ENCODE assay signal across 14 cellular contexts in the genomic region with DNA sequence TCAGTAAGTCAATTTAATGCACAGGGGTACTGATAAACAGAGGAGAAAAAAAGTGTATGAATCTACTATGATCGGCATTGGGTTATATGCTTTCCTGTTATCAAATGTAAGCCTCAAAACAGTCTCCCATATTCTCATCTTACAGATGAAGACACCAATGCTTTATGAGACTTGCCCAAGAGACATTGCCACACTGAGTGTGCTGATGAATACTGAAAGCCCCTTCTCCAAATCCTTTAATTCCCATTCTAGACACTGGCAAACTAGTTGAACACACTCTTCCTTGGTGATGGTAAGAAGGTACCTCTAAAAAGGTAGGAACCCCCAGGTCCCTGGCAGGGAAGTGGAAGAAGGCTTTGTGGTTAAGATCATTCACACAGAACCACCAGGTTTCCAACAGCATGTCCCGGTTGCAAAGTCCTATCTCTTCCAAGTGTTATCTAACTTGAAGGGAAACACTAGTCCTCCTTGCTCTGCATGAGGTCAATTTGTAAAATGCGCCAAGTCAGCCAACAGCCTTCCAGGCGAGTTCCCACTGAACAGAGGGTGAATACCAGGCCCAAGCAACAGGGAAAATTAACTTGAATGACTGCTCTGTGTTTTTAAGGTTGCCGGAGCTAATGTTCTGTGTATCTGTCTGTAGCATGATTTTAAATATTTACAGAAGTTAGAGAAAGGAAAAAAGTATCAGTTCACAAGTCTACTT. TPM values are rescaled to one million over a fixed set of nuclear protein-coding genes. Genes with fewer than 3 reads are reported as not detected.
DNase-seq lines count a peak whose midpoint lies in the region; ATAC-seq and TF ChIP-seq lines count a peak whose summit lies in the region.
"Had no signal": no experiment of that assay in that cellular context is flagged by ENCODE, and none has a peak within 500 bp of the region (broad histone marks: within the 10 kb centered on the region; RNA-seq: fewer than 3 reads in every experiment).

No MANE protein-coding gene starts in this region.

- no peak overlapping the region for H3K27ac Mint-ChIP-seq in activated CD4-positive, alpha-beta T cell treated with anti-CD3 and anti-CD28 coated beads for 36 hours

- H3K9me3 ChIP-seq in HEK293 (ENCODE audit: control insufficient read depth, insufficient read depth, low read depth, low read length) = no peaks in the 10 kb centered on the region
- H3K9me3 ChIP-seq in hepatocyte (ENCODE audit: low read depth) = no peaks in the 10 kb centered on the region
- no peaks in the 10 kb centered on the region for H3K9me3 ChIP-seq in skeletal muscle tissue (ENCODE audit: control insufficient read depth in 3 of 3, low read length in 3 of 3)
- H3K9me3 ChIP-seq: adrenal gland, vagina had no signal

- POLR2A ChIA-PET in HEK293 (lab: Yijun Ruan, JAX) = no interaction called here
- POLR2A ChIA-PET in activated CD4-positive, alpha-beta T cell treated with anti-CD3 and anti-CD28 coated beads for 36 hours (lab: Charles Lee) = no interaction called here

- no peaks in the 10 kb centered on the region for H3K9me3 Mint-ChIP-seq in activated CD4-positive, alpha-beta T cell treated with anti-CD3 and anti-CD28 coated beads for 36 hours (ENCODE audit: low read depth)
- H3K9me3 Mint-ChIP-seq: naive thymus-derived CD8-positive, alpha-beta T cell had no signal

- H3K36me3 ChIP-seq in HEK293 (ENCODE audit: control insufficient read depth in 2 of 2, insufficient read depth in 1 of 2, low read length in 2 of 2) (peaks cover 0 to 11% of the 10 kb centered on the region in 2 experiments; a peak in 1 of 3 replicates), brain microvascular endothelial cell (replicated peaks) (peaks cover 5% of the 10 kb centered on the region), hepatocyte (replicated peaks; ENCODE audit: insufficient read depth, low read depth) (no peaks in the 10 kb centered on the region), skeletal muscle tissue (ENCODE audit: control insufficient read depth in 3 of 3, insufficient read depth in 3 of 3, low read length in 3 of 3) (peaks cover 5 to 11% (median 10%) of the 10 kb centered on the region in 3 donors)
- H3K36me3 ChIP-seq: adrenal gland had no signal

- no peaks in the 10 kb centered on the region for H3K9me2 ChIP-seq in hepatocyte (replicated peaks; ENCODE audit: insufficient read depth)

- peaks cover 22% of the 10 kb centered on the region for H3K4me1 Mint-ChIP-seq in activated CD4-positive, alpha-beta T cell treated with anti-CD3 and anti-CD28 coated beads for 36 hours

- intact Hi-C loops in activated CD4-positive, alpha-beta T cell treated with anti-CD3 and anti-CD28 coated beads for 36 hours (cut with DNase I, micrococcal nuclease) = loop anchor here in 1 of 2 experiments (10.0 kb wide), 1 partner anchor 536 kb away; a partner anchor contains a TSS

- CTCF ChIA-PET in HEK293 (lab: Yijun Ruan, JAX) = interaction anchor here (1.3 kb wide), 1 partner anchor 53 kb away, joined by 3 read pairs; no protein-coding TSS in a partner anchor
- CTCF ChIA-PET in activated CD4-positive, alpha-beta T cell treated with anti-CD3 and anti-CD28 coated beads for 36 hours (lab: Charles Lee) = interaction anchor here (1.2 kb wide), 2 partner anchors 9 to 20 kb away, joined by 4 read pairs; no protein-coding TSS in a partner anchor

- peaks cover 17% of the 10 kb centered on the region for H3K36me3 Mint-ChIP-seq in activated CD4-positive, alpha-beta T cell treated with anti-CD3 and anti-CD28 coated beads for 36 hours (ENCODE audit: low read depth)
- H3K36me3 Mint-ChIP-seq: naive thymus-derived CD8-positive, alpha-beta T cell had no signal

- ATAC-seq in activated CD4-positive, alpha-beta T cell treated with anti-CD3 and anti-CD28 coated beads for 36 hours = no peak
- ATAC-seq in HG03139 (IDR thresholded peaks at IDR 0.05; ENCODE audit: unreplicated experiment) (no peak), GM18505 (IDR thresholded peaks at IDR 0.05; ENCODE audit: unreplicated experiment) (no peak)
- ATAC-seq: naive thymus-derived CD8-positive, alpha-beta T cell had no signal

- no peaks in the 10 kb centered on the region for H3K27me3 Mint-ChIP-seq in activated CD4-positive, alpha-beta T cell treated with anti-CD3 and anti-CD28 coated beads for 36 hours

- H3K27ac ChIP-seq in HEK293 (ENCODE audit: extremely low read depth, low read depth, low read length) (peak overlapping the region; percentile 20; the same call in 1 of the 2 replicates), brain microvascular endothelial cell (peak overlapping the region; percentile 75), hepatocyte (peak overlapping the region; percentile 59), skeletal muscle tissue (ENCODE audit: low read depth, low read length) (peak overlapping the region; percentile 76)
- H3K27ac ChIP-seq: vagina had no signal

- H2AFZ ChIP-seq in hepatocyte = no peak overlapping the region

- peak; percentile 51 for DNase-seq in brain microvascular endothelial cell
- DNase-seq in hepatocyte (ENCODE audit: low spot score) = peak; percentile 41
- no peak for DNase-seq in activated CD4-positive, alpha-beta T cell treated with anti-CD3 and anti-CD28 coated beads for 36 hours
- no peak for DNase-seq in LoVo (ENCODE audit: low spot score)
- DNase-seq: activated CD4-positive, alpha-beta T cell treated with anti-CD3 and anti-CD28 coated beads, Interleukin-2, amount 50 U/mL, for 1 hour; DMS79 treated with DMSO at 0.1 percent for 48 hours; naive thymus-derived CD8-positive, alpha-beta T cell; NCI-H1930 had no signal

- peak overlapping the region; percentile 41 to 63 (median 42) for H3K9ac ChIP-seq in skeletal muscle tissue (ENCODE audit: low read depth in 1 of 3, low read length in 3 of 3)

- no peaks in the 10 kb centered on the region for H4K20me1 ChIP-seq in hepatocyte (ENCODE audit: insufficient read depth, poor library complexity, severe bottlenecking)

- no peak overlapping the region for H3K4me3 Mint-ChIP-seq in activated CD4-positive, alpha-beta T cell treated with anti-CD3 and anti-CD28 coated beads for 36 hours
- H3K4me3 Mint-ChIP-seq: naive thymus-derived CD8-positive, alpha-beta T cell had no signal

- H3K4me2 ChIP-seq in hepatocyte = peak overlapping the region; percentile 96

- H3K4me3 ChIP-seq in HEK293 (ENCODE audit: low read depth, low read length) = no peak overlapping the region
- H3K4me3 ChIP-seq in brain microvascular endothelial cell (ENCODE audit: low read depth, low read length) = no peak overlapping the region
- no peak overlapping the region for H3K4me3 ChIP-seq in hepatocyte
- peak overlapping the region in 1 of 3 donors; percentile 10 for H3K4me3 ChIP-seq in skeletal muscle tissue (ENCODE audit: low read length in 3 of 3)
- H3K4me3 ChIP-seq: adrenal gland, vagina had no signal

- TF ChIP-seq CTCF in HEK293 (tag by site-specific recombination; IDR thresholded peaks at IDR 0.05) (no peak), brain microvascular endothelial cell (IDR thresholded peaks at IDR 0.05; ENCODE audit: low read depth, low read length, missing control alignments) (no peak), hepatocyte (IDR thresholded peaks at IDR 0.05; ENCODE audit: poor library complexity) (no peak)

- in situ Hi-C loops in brain microvascular endothelial cell (cut with HindIII; ENCODE audit: low pct_ligation_motif_present, low sequenced_read_pairs) = no loop called here

- H3K4me1 ChIP-seq in HEK293 (ENCODE audit: control insufficient read depth, insufficient read depth, low read length) (peaks cover 8% of the 10 kb centered on the region), hepatocyte (ENCODE audit: insufficient read depth) (no peaks in the 10 kb centered on the region), skeletal muscle tissue (ENCODE audit: control insufficient read depth in 3 of 3, insufficient read depth in 3 of 3, low read length in 3 of 3) (peaks cover 31 to 49% (median 42%) of the 10 kb centered on the region in 3 donors)

- TF ChIP-seq POLR2A in GM18505 (IDR thresholded peaks at IDR 0.05; ENCODE audit: borderline replicate concordance, extremely low read depth, insufficient read depth, insufficient read length) = no peak

- peaks cover 78% of the 10 kb centered on the region for H3K79me2 ChIP-seq in hepatocyte

- no peaks in the 10 kb centered on the region for H3K27me3 ChIP-seq in brain microvascular endothelial cell (replicated peaks)
- H3K27me3 ChIP-seq in hepatocyte = no peaks in the 10 kb centered on the region
- H3K27me3 ChIP-seq in skeletal muscle tissue (ENCODE audit: control insufficient read depth in 3 of 3, insufficient read depth in 3 of 3, low read length in 3 of 3) = no peaks in the 10 kb centered on the region
- H3K27me3 ChIP-seq: adrenal gland, vagina had no signal

- 60% methylated on average over 5 of the region's 5 CpGs for WGBS in hepatocyte (ENCODE audit: low lambda C conversion rate, missing lambda C conversion rate)

TF ChIP-seq in HEK293, 187 proteins besides CTCF, POLR2A, EP300 and RAD21 (continues in another document):
- TF ChIP-seq, protein P1, sequence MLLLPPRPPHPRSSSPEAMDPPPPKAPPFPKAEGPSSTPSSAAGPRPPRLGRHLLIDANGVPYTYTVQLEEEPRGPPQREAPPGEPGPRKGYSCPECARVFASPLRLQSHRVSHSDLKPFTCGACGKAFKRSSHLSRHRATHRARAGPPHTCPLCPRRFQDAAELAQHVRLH (tag by site-specific recombination; IDR thresholded peaks at IDR 0.05) = no peak
- TF ChIP-seq MEIS1 (CRISPR knock-in tag; IDR thresholded peaks at IDR 0.05; ENCODE audit: borderline replicate concordance) (no peak), GLIS1 (tag by site-specific recombination; IDR thresholded peaks at IDR 0.05) (peak; percentile 55; the same call in 1 of the 2 replicates)
- TF ChIP-seq, protein P2, sequence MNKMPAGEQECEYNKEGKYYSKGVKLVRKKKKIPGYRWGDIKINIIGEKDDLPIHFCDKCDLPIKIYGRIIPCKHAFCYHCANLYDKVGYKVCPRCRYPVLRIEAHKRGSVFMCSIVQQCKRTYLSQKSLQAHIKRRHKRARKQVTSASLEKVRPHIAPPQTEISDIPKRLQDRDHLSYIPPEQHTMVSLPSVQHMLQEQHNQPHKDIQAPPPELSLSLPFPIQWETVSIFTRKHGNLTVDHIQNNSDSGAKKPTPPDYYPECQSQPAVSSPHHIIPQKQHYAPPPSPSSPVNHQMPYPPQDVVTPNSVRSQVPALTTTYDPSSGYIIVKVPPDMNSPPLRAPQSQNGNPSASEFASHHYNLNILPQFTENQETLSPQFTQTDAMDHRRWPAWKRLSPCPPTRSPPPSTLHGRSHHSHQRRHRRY (tag by site-specific recombination; IDR thresholded peaks at IDR 0.05) = no peak

RNA-seq across cellular contexts. Expression of a gene that starts 5.1 kb away (rescaled TPM):
- total RNA-seq in hepatocyte (26.2 and 27.6 TPM in 2 replicates), skeletal muscle tissue (59.0 TPM)
- 7.3 and 13.3 TPM in 2 replicates for polyA plus RNA-seq in hepatocyte
- 10 to 100 TPM; 12.4 to 12.5 TPM for total RNA-seq in activated CD4-positive, alpha-beta T cell treated with anti-CD3 and anti-CD28 coated beads for 36 hours

Comparison
In these comparisons a context has a peak if more than half of its experiments do, and no peak if none do; other contexts are left out.
1. H3K27ac ChIP-seq: peak in every context shown above with its lines; median percentile 76 in skeletal muscle tissue; 75 in brain microvascular endothelial cell; 59 in hepatocyte; 20 in HEK293.
2. DNase-seq: peak in brain microvascular endothelial cell (single experiment) and hepatocyte (single experiment); none in activated CD4-positive, alpha-beta T cell treated with anti-CD3 and anti-CD28 coated beads for 36 hours (single experiment) and LoVo (single experiment).